In genomic region chr17:5264930-5265329, GRCh38 we compare ENCODE assay signal across 27 cellular contexts. TPM values are rescaled to one million over a fixed set of nuclear protein-coding genes. Genes with fewer than 3 reads are reported as not detected.
DNase-seq lines count a peak whose midpoint lies in the region; ATAC-seq and TF ChIP-seq lines count a peak whose summit lies in the region.
"Had no signal": no experiment of that assay in that cellular context is flagged by ENCODE, and none has a peak within 500 bp of the region (broad histone marks: within the 10 kb centered on the region; RNA-seq: fewer than 3 reads in every experiment).

No MANE protein-coding gene starts in this region.

- no peak for TF ChIP-seq CTCF in Loucy (conservative IDR thresholded peaks at IDR 0.05; ENCODE audit: low read length)
- TF ChIP-seq CTCF in natural killer cell (IDR thresholded peaks at IDR 0.05), result no peak

- no peak overlapping the region for H3K27ac Mint-ChIP-seq in natural killer cell
- H3K27ac Mint-ChIP-seq: CD4-positive, CD25-positive, alpha-beta regulatory T cell had no signal

- H2AFZ ChIP-seq in Loucy (ENCODE audit: low read length), result peak overlapping the region; percentile 63
- H2AFZ ChIP-seq: GM23248, PC-9 had no signal

- no peaks in the 10 kb centered on the region for H3K27me3 Mint-ChIP-seq in natural killer cell (ENCODE audit: low read depth in 2 of 2)

- H3K9me2 ChIP-seq in Loucy (replicated peaks; ENCODE audit: low read depth, low read length), result no peaks in the 10 kb centered on the region

- H3K4me1 ChIP-seq in Loucy (ENCODE audit: insufficient read depth, low read length, poor library complexity, severe bottlenecking), result peaks cover 5% of the 10 kb centered on the region
- H3K4me1 ChIP-seq: SJCRH30 had no signal

- no peak overlapping the region for H3K9ac ChIP-seq in Loucy (ENCODE audit: low read depth, low read length, poor library complexity, severe bottlenecking)
- H3K9ac ChIP-seq: GM23248 had no signal

- H3K4me2 ChIP-seq in Loucy (ENCODE audit: low read depth, low read length, poor library complexity, severe bottlenecking), result no peak overlapping the region
- H3K4me2 ChIP-seq: PC-9 had no signal

- no peaks in the 10 kb centered on the region for H3K9me3 Mint-ChIP-seq in natural killer cell
- H3K9me3 Mint-ChIP-seq: CD4-positive, CD25-positive, alpha-beta regulatory T cell had no signal

- H3K4me3 Mint-ChIP-seq in natural killer cell, result no peak overlapping the region
- H3K4me3 Mint-ChIP-seq: CD4-positive, CD25-positive, alpha-beta regulatory T cell had no signal

- no peaks in the 10 kb centered on the region for H4K20me1 ChIP-seq in Loucy (ENCODE audit: insufficient read depth, low read length, poor library complexity, severe bottlenecking)

- no peaks in the 10 kb centered on the region for H3K36me3 ChIP-seq in Loucy (ENCODE audit: insufficient read depth, low read length)
- H3K36me3 ChIP-seq: SJCRH30 had no signal

- ATAC-seq in left colon (peak; percentile 67), natural killer cell (no peak)
- ATAC-seq: GM12878, Right ventricle myocardium inferior, SK-N-SH treated with all-trans-retinoic acid at 6 μM for 48 hours had no signal

- H3K36me3 Mint-ChIP-seq in natural killer cell, result no peaks in the 10 kb centered on the region
- H3K36me3 Mint-ChIP-seq: CD4-positive, CD25-positive, alpha-beta regulatory T cell had no signal

- H3K27me3 ChIP-seq in Loucy (ENCODE audit: insufficient read depth, low read length, poor library complexity, severe bottlenecking), result no peaks in the 10 kb centered on the region
- H3K27me3 ChIP-seq: SJCRH30 had no signal

- no peaks in the 10 kb centered on the region for H3K9me3 ChIP-seq in Loucy (ENCODE audit: insufficient read depth, low read depth, low read length)
- H3K9me3 ChIP-seq: SJCRH30 had no signal

- DNase-seq in NCI-H82 (lab: John Stamatoyannopoulos, UW), result peak; percentile 23
- no peak for DNase-seq in NCI-H82 treated with DMSO at 0.1 percent for 48 hours (lab: John Stamatoyannopoulos, UW; ENCODE audit: unreplicated experiment)
- no peak for DNase-seq in left colon
- no peak for DNase-seq in hepatic stellate cell (ENCODE audit: low spot score)
- DNase-seq in natural killer cell, result no peak
- no peak for DNase-seq in germinal center (ENCODE audit: low spot score)
- DNase-seq: CD4-positive, CD25-positive, alpha-beta regulatory T cell; EL; GDM1; GM23248; H7; Kasumi-1; NCI-H1048; NCI-H1417 treated with DMSO at 0.1 percent for 48 hours; NCI-H1694 treated with DMSO at 0.1 percent for 48 hours; NCI-H2081; NCI-H226; NCI-H510A treated with DMSO at 0.1 percent for 48 hours; PC-9; SJCRH30 had no signal

- H3F3A ChIP-seq in Loucy (ENCODE audit: low read depth), result no peaks in the 10 kb centered on the region

- intact Hi-C loops in left colon (cut with DNase I, micrococcal nuclease), result no loop called here
- intact Hi-C loops in natural killer cell (cut with micrococcal nuclease), result no loop called here

- no peaks in the 10 kb centered on the region for H3K4me1 Mint-ChIP-seq in natural killer cell
- H3K4me1 Mint-ChIP-seq: CD4-positive, CD25-positive, alpha-beta regulatory T cell had no signal

- H3K79me2 ChIP-seq in Loucy (ENCODE audit: insufficient read depth, low read length), result no peaks in the 10 kb centered on the region

- H3K4me3 ChIP-seq in Loucy (ENCODE audit: low read length, poor library complexity, severe bottlenecking), result no peak overlapping the region
- H3K4me3 ChIP-seq: GM12878, GM23248, PC-9, SJCRH30 had no signal

RNA-seq across cellular contexts. Expression of gene RABEP1, which starts 17.2 kb away (rescaled TPM):
- total RNA-seq in left colon, result 10 to 100 TPM; 28.1 to 29.1 TPM
- total RNA-seq in natural killer cell, result 10 to 100 TPM; 44.1 to 64.0 (median 44.2) TPM

RNA-seq across cellular contexts. Expression of gene SCIMP, which starts 30.3 kb away (rescaled TPM):
- total RNA-seq in left colon (1 to 10 TPM in 1 of 2 donors, under 1 TPM in 1; 0.64 to 2.3 TPM), natural killer cell (1 to 10 TPM; 3.9 to 10.0 (median 8.0) TPM)
- total RNA-seq: A172; CD4-positive, CD25-positive, alpha-beta regulatory T cell; GM23248; H7; MCF 10A; PC-9; RPMI7951; SJCRH30 had no signal
